3 cellular contexts compared by ENCODE assay signal in genomic region chr7:79180533-79180932, GRCh38.
"Had no signal": no experiment of that assay in that cellular context is flagged by ENCODE, and none has a peak within 500 bp of the region (broad histone marks: within the 10 kb centered on the region; RNA-seq: fewer than 3 reads in every experiment).

No MANE protein-coding gene starts in this region.

- ATAC-seq: GM23338 had no signal

- H3K4me3 ChIP-seq: GM23338 had no signal

- DNase-seq: H9, HCEC 1CT had no signal
